1 cellular context compared by ENCODE assay signal in the genomic region with DNA sequence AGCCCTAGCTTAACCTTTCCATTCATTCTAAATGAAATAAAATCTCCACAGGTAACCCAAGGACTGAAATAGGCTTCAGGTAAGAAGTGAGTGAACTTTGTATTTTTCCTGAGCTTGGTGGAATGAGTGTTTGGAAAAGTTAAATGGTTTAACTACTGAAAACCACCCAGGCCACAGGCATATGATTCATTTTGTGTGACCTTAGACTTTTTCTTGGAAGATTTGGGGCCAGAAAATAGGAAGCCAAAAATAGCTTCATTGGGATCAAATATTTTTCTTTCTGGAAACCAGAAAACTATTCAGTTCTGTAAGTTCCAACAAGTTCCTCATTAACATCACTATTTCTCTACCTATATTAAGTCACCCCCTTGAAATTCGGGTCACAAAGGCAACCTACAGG.
TF ChIP-seq lines count a peak whose summit lies in the region.

No MANE protein-coding gene starts in this region.

TF ChIP-seq in HEK293T, 16 proteins besides CTCF, POLR2A, EP300 and RAD21 (continued from another document):
- TF ChIP-seq, protein P1, sequence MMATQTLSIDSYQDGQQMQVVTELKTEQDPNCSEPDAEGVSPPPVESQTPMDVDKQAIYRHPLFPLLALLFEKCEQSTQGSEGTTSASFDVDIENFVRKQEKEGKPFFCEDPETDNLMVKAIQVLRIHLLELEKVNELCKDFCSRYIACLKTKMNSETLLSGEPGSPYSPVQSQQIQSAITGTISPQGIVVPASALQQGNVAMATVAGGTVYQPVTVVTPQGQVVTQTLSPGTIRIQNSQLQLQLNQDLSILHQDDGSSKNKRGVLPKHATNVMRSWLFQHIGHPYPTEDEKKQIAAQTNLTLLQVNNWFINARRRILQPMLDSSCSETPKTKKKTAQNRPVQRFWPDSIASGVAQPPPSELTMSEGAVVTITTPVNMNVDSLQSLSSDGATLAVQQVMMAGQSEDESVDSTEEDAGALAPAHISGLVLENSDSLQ (IDR thresholded peaks at IDR 0.05), result no peak
